Comparison of ENCODE assay signal across 18 cellular contexts in the genomic region with DNA sequence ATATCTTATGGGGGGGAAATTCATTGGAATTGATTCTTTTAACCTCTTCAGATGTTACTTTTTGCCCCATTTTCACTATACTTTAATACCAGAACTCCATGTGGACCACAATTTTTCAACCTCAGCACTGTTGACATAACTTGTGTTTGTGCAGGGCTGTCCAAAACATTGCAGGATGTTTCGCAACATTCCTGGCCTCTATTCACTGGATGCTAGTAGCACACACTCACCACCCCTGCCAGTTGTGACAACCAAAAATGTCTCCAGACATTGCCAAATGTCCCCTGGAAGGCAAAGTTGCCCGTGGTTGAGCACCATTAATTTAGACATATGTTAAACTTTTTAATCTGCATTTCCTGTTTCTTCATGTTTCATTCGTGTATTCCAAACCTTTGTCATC.
DNase-seq lines count a peak whose midpoint lies in the region; ATAC-seq and TF ChIP-seq lines count a peak whose summit lies in the region.
"Had no signal": no experiment of that assay in that cellular context is flagged by ENCODE, and none has a peak within 500 bp of the region (broad histone marks: within the 10 kb centered on the region; RNA-seq: fewer than 3 reads in every experiment).

No MANE protein-coding gene starts in this region.

- H3K9me3 ChIP-seq in gastroesophageal sphincter (peaks cover 0 to 12% (median 0%) of the 10 kb centered on the region in 3 donors), sigmoid colon (peaks cover 0 to 3% (median 0%) of the 10 kb centered on the region in 4 donors), HAP-1 (no peaks in the 10 kb centered on the region)

- peak; percentile 91 for ATAC-seq in gastroesophageal sphincter
- ATAC-seq in natural killer cell treated with Interleukin-12 subunit alpha and Interleukin-12 subunit beta and Interleukin-15 and Interleukin-18, amount 100 ng/mL, for 72 hours, result no peak
- ATAC-seq in HG03039 (IDR thresholded peaks at IDR 0.05; ENCODE audit: unreplicated experiment), result no peak
- ATAC-seq: Panc1, T-helper 17 cell had no signal

- H3K27me3 ChIP-seq in BJ (ENCODE audit: control insufficient read depth, insufficient read depth, low read length) (no peaks in the 10 kb centered on the region), gastroesophageal sphincter (no peaks in the 10 kb centered on the region), sigmoid colon (no peaks in the 10 kb centered on the region), HAP-1 (ENCODE audit: low read depth) (no peaks in the 10 kb centered on the region)
- H3K27me3 ChIP-seq: breast epithelium had no signal

- CTCF ChIA-PET in BJ (lab: Yijun Ruan, JAX), result no interaction called here

- no peaks in the 10 kb centered on the region for H3K4me1 Mint-ChIP-seq in natural killer cell treated with Interleukin-12 subunit alpha and Interleukin-12 subunit beta and Interleukin-15 and Interleukin-18, amount 100 ng/mL, for 72 hours (ENCODE audit: low read depth in 2 of 2)
- H3K4me1 Mint-ChIP-seq: activated CD4-positive, alpha-beta T cell treated with anti-CD3 and anti-CD28 coated beads, Interleukin-2, amount 10 ng/mL, durations not matched to agents 7 days and 5 days; CD14-positive monocyte; T-helper 17 cell had no signal

- H3K27me3 Mint-ChIP-seq in natural killer cell treated with Interleukin-12 subunit alpha and Interleukin-12 subunit beta and Interleukin-15 and Interleukin-18, amount 100 ng/mL, for 72 hours, result no peaks in the 10 kb centered on the region
- H3K27me3 Mint-ChIP-seq: activated CD4-positive, alpha-beta T cell treated with anti-CD3 and anti-CD28 coated beads, Interleukin-2, amount 10 ng/mL, durations not matched to agents 7 days and 5 days; T-helper 17 cell had no signal

- WGBS in gastroesophageal sphincter (ENCODE audit: low coverage in 1 of 2), 2 donors, result 44 to 45% methylated on average over 2 to 3 of the region's 3 CpGs
- 46 to 55% methylated on average over 3 of the region's 3 CpGs for WGBS in sigmoid colon, 2 donors

- H3K4me3 ChIP-seq in BJ (ENCODE audit: low read depth, low read length) (no peak overlapping the region), gastroesophageal sphincter (no peak overlapping the region), sigmoid colon (no peak overlapping the region), HAP-1 (no peak overlapping the region)
- H3K4me3 ChIP-seq: breast epithelium had no signal

- H3K36me3 ChIP-seq in BJ (ENCODE audit: control insufficient read depth, insufficient read depth, low read length) (no peaks in the 10 kb centered on the region), gastroesophageal sphincter (no peaks in the 10 kb centered on the region), sigmoid colon (no peaks in the 10 kb centered on the region), HAP-1 (replicated peaks) (no peaks in the 10 kb centered on the region)
- H3K36me3 ChIP-seq: breast epithelium had no signal

- H3K27ac Mint-ChIP-seq in natural killer cell treated with Interleukin-12 subunit alpha and Interleukin-12 subunit beta and Interleukin-15 and Interleukin-18, amount 100 ng/mL, for 72 hours, result no peak overlapping the region
- H3K27ac Mint-ChIP-seq: activated CD4-positive, alpha-beta T cell treated with anti-CD3 and anti-CD28 coated beads, Interleukin-2, amount 10 ng/mL, durations not matched to agents 7 days and 5 days; activated T-helper 1 cell treated with anti-CD3 and anti-CD28 coated beads, Interleukin-12 subunit alpha, Interleukin-12 subunit beta, Interleukin-2, Interleukin-4 antibody, amounts not matched to agents 30 ng/mL and 10 ng/mL and 1 ng/mL, durations not matched to agents 14 hours and 24 hours and 36 hours; CD14-positive monocyte; T-helper 17 cell had no signal

- in situ Hi-C loops in HAP-1 (cut with MboI; ENCODE audit: low sequenced_read_pairs), result no loop called here

- intact Hi-C loops in sigmoid colon (cut with DNase I), result no loop called here

- TF ChIP-seq POLR2A in gastroesophageal sphincter (IDR thresholded peaks at IDR 0.05) (no peak), sigmoid colon (IDR thresholded peaks at IDR 0.05) (no peak)

- H3K4me1 ChIP-seq in gastroesophageal sphincter, result no peaks in the 10 kb centered on the region
- no peaks in the 10 kb centered on the region for H3K4me1 ChIP-seq in sigmoid colon
- H3K4me1 ChIP-seq in HAP-1, result no peaks in the 10 kb centered on the region
- H3K4me1 ChIP-seq: breast epithelium, parathyroid adenoma had no signal

- no peak overlapping the region for H3K4me3 Mint-ChIP-seq in natural killer cell treated with Interleukin-12 subunit alpha and Interleukin-12 subunit beta and Interleukin-15 and Interleukin-18, amount 100 ng/mL, for 72 hours
- H3K4me3 Mint-ChIP-seq: activated CD4-positive, alpha-beta T cell treated with anti-CD3 and anti-CD28 coated beads, Interleukin-2, amount 10 ng/mL, durations not matched to agents 7 days and 5 days; activated T-helper 1 cell treated with anti-CD3 and anti-CD28 coated beads, Interleukin-12 subunit alpha, Interleukin-12 subunit beta, Interleukin-2, Interleukin-4 antibody, amounts not matched to agents 30 ng/mL and 10 ng/mL and 1 ng/mL, durations not matched to agents 14 hours and 24 hours and 36 hours; CD14-positive monocyte; T-helper 17 cell had no signal

- TF ChIP-seq CTCF in BJ (IDR thresholded peaks at IDR 0.05; ENCODE audit: insufficient read depth, low read depth, low read length) (no peak), gastroesophageal sphincter (IDR thresholded peaks at IDR 0.05) (no peak), sigmoid colon (IDR thresholded peaks at IDR 0.05) (no peak)

- H3K36me3 Mint-ChIP-seq in natural killer cell treated with Interleukin-12 subunit alpha and Interleukin-12 subunit beta and Interleukin-15 and Interleukin-18, amount 100 ng/mL, for 72 hours, result no peaks in the 10 kb centered on the region
- H3K36me3 Mint-ChIP-seq: CD14-positive monocyte had no signal

- POLR2A ChIA-PET in BJ (lab: Charles Lee), result no interaction called here

- H3K27ac ChIP-seq in gastroesophageal sphincter (no peak overlapping the region), sigmoid colon (no peak overlapping the region)
- H3K27ac ChIP-seq: breast epithelium, parathyroid adenoma had no signal

- H3K9me3 Mint-ChIP-seq in natural killer cell treated with Interleukin-12 subunit alpha and Interleukin-12 subunit beta and Interleukin-15 and Interleukin-18, amount 100 ng/mL, for 72 hours, result peaks cover 7% of the 10 kb centered on the region

- DNase-seq in BJ (ENCODE audit: low read depth) (peak; percentile 6), amniotic epithelial cell (ENCODE audit: low read depth) (peak; percentile 56), sigmoid colon (peak; percentile 80), HAP-1 (ENCODE audit: low spot score in 2 of 2) (no peak)
- no peak for DNase-seq in natural killer cell treated with Interleukin-12 subunit alpha and Interleukin-12 subunit beta and Interleukin-15 and Interleukin-18, amount 100 ng/mL, for 72 hours (ENCODE audit: low spot score)
- DNase-seq in central memory CD4-positive, alpha-beta T cell, result no peak
- DNase-seq: activated CD4-positive, alpha-beta T cell treated with anti-CD3 and anti-CD28 coated beads, Interleukin-2, amount 10 ng/mL, durations not matched to agents 7 days and 5 days; midbrain; NCI-H1436; NCI-H524 treated with DMSO at 0.1 percent for 48 hours; T-helper 17 cell had no signal

- TF ChIP-seq EP300 in gastroesophageal sphincter (IDR thresholded peaks at IDR 0.05) (no peak), sigmoid colon (IDR thresholded peaks at IDR 0.05) (no peak)

Comparison
In these comparisons a context has a peak if more than half of its experiments do, and no peak if none do; other contexts are left out.
1. DNase-seq: peak in BJ (single experiment), amniotic epithelial cell (single experiment) and sigmoid colon (single experiment); none in natural killer cell treated with Interleukin-12 subunit alpha and Interleukin-12 subunit beta and Interleukin-15 and Interleukin-18, amount 100 ng/mL, for 72 hours (single experiment), central memory CD4-positive, alpha-beta T cell (single experiment) and HAP-1 (0 of 2).